23 cellular contexts compared by ENCODE assay signal in the genomic region with DNA sequence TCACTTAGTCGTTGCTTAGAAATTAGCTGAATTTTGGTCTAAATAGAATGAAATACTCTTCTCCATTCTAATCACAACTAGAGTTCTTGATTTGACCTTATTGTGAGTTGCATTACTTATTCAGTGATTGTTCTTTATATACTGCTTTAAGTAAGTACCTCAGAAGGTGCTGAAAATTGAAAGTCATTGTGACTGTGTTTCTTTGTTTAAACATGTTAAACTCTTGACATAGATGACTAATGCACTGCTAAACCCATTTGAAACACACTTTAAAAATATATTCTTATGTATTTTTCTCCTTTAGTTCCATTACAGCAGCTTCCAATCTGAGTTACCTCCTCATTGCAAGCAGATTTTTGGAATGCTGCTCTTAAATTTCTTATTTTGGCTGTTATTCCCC. TPM values are rescaled to one million over a fixed set of nuclear protein-coding genes. Genes with fewer than 3 reads are reported as not detected.
"Had no signal": no experiment of that assay in that cellular context is flagged by ENCODE, and none has a peak within 500 bp of the region (broad histone marks: within the 10 kb centered on the region; RNA-seq: fewer than 3 reads in every experiment).

No MANE protein-coding gene starts in this region.

- H3K27me3 Mint-ChIP-seq: dendritic cell treated with granulocyte-macrophage colony-stimulating factor and Interleukin-4, amounts not matched to agents 40 ng/mL and 50 ng/mL, for 4 days had no signal

- H3K4me1 Mint-ChIP-seq: neural progenitor cell; stimulated activated effector memory CD8-positive, alpha-beta T cell treated with anti-CD3 and anti-CD28 coated beads, Interleukin-12 subunit alpha, Interleukin-12 subunit beta, amount 100 ng/mL, for 72 hours had no signal

- H3K36me3 Mint-ChIP-seq: natural killer cell treated with Interleukin-12 subunit alpha and Interleukin-12 subunit beta and Interleukin-15 and Interleukin-18, amount 100 ng/mL, for 72 hours; neural progenitor cell; stimulated activated effector memory CD8-positive, alpha-beta T cell treated with anti-CD3 and anti-CD28 coated beads, Interleukin-12 subunit alpha, Interleukin-12 subunit beta, amount 100 ng/mL, for 72 hours had no signal

- H3K9me3 Mint-ChIP-seq: dendritic cell treated with granulocyte-macrophage colony-stimulating factor and Interleukin-4, amounts not matched to agents 40 ng/mL and 50 ng/mL, for 4 days; natural killer cell treated with Interleukin-12 subunit alpha and Interleukin-12 subunit beta and Interleukin-15 and Interleukin-18, amount 100 ng/mL, for 72 hours; neural progenitor cell; stimulated activated effector memory CD8-positive, alpha-beta T cell treated with anti-CD3 and anti-CD28 coated beads, Interleukin-12 subunit alpha, Interleukin-12 subunit beta, amount 100 ng/mL, for 72 hours had no signal

- H3K4me2 ChIP-seq: neural progenitor cell had no signal

- H3K36me3 ChIP-seq: gastrocnemius medialis, heart right ventricle, left ventricle myocardium inferior, lower lobe of right lung, neural progenitor cell, ovary, tibial nerve, upper lobe of right lung, vagina had no signal

- H3K4me3 Mint-ChIP-seq: dendritic cell treated with granulocyte-macrophage colony-stimulating factor and Interleukin-4, amounts not matched to agents 40 ng/mL and 50 ng/mL, for 4 days; natural killer cell treated with Interleukin-12 subunit alpha and Interleukin-12 subunit beta and Interleukin-15 and Interleukin-18, amount 100 ng/mL, for 72 hours; neural progenitor cell; stimulated activated effector memory CD8-positive, alpha-beta T cell treated with anti-CD3 and anti-CD28 coated beads, Interleukin-12 subunit alpha, Interleukin-12 subunit beta, amount 100 ng/mL, for 72 hours had no signal

- H2AFZ ChIP-seq: neural progenitor cell had no signal

- ATAC-seq: gastrocnemius medialis; heart right ventricle; lower lobe of right lung; natural killer cell treated with Interleukin-12 subunit alpha and Interleukin-12 subunit beta and Interleukin-15 and Interleukin-18, amount 100 ng/mL, for 72 hours; right cardiac atrium; stimulated activated effector memory CD8-positive, alpha-beta T cell treated with anti-CD3 and anti-CD28 coated beads, Interleukin-12 subunit alpha, Interleukin-12 subunit beta, amount 100 ng/mL, for 72 hours; stimulated activated naive CD8-positive, alpha-beta T cell treated with anti-CD3 and anti-CD28 coated beads, Interleukin-15, Interleukin-2, amounts not matched to agents 100 U/mL and 50 U/mL, for 24 hours; upper lobe of right lung had no signal

- DNase-seq: erythroblast; gastrocnemius medialis; heart right ventricle; hypothalamus; left ventricle myocardium inferior; lower lobe of right lung; mesenchymal stem cell; midbrain; nucleus accumbens; ovary; right cardiac atrium; stimulated activated CD4-positive, alpha-beta T cell treated with anti-CD3 and anti-CD28 coated beads, Interleukin-4, amount 100 ng/mL, for 1 hour; stimulated activated CD8-positive, alpha-beta memory T cell treated with anti-CD3 and anti-CD28 coated beads, Interleukin-4, amount 100 ng/mL, for 48 hours; stimulated activated naive CD8-positive, alpha-beta T cell treated with anti-CD3 and anti-CD28 coated beads, Interleukin-15, Interleukin-2, amounts not matched to agents 100 U/mL and 50 U/mL, for 24 hours; testis; upper lobe of right lung had no signal

- H3K9ac ChIP-seq: neural progenitor cell had no signal

- H3K4me1 ChIP-seq: gastrocnemius medialis, heart right ventricle, left ventricle myocardium inferior, lower lobe of right lung, neural progenitor cell, testis, tibial nerve, upper lobe of right lung, vagina had no signal

- H3K27ac ChIP-seq: heart right ventricle, left ventricle myocardium inferior, lower lobe of right lung, neural progenitor cell, ovary, testis, tibial nerve, upper lobe of right lung, vagina had no signal

- H3K4me3 ChIP-seq: gastrocnemius medialis, heart right ventricle, left ventricle myocardium inferior, lower lobe of right lung, neural progenitor cell, ovary, testis, tibial nerve, upper lobe of right lung, vagina had no signal

- H3K27ac Mint-ChIP-seq: dendritic cell treated with granulocyte-macrophage colony-stimulating factor and Interleukin-4, amounts not matched to agents 40 ng/mL and 50 ng/mL, for 4 days; natural killer cell treated with Interleukin-12 subunit alpha and Interleukin-12 subunit beta and Interleukin-15 and Interleukin-18, amount 100 ng/mL, for 72 hours; neural progenitor cell; stimulated activated effector memory CD8-positive, alpha-beta T cell treated with anti-CD3 and anti-CD28 coated beads, Interleukin-12 subunit alpha, Interleukin-12 subunit beta, amount 100 ng/mL, for 72 hours had no signal

- H3K9me3 ChIP-seq: gastrocnemius medialis, left ventricle myocardium inferior, lower lobe of right lung, ovary, testis, tibial nerve, upper lobe of right lung, vagina had no signal

- H3K27me3 ChIP-seq: gastrocnemius medialis, neural progenitor cell, ovary, testis, tibial nerve, upper lobe of right lung, vagina had no signal

RNA-seq across cellular contexts. Expression of a gene that starts 9.1 kb away (rescaled TPM):
- total RNA-seq: fibroblast of lung; natural killer cell treated with Interleukin-12 subunit alpha and Interleukin-12 subunit beta and Interleukin-15 and Interleukin-18, amount 100 ng/mL, for 72 hours had no signal
